ENCODE assay signal across 1 cellular context in the genomic region with DNA sequence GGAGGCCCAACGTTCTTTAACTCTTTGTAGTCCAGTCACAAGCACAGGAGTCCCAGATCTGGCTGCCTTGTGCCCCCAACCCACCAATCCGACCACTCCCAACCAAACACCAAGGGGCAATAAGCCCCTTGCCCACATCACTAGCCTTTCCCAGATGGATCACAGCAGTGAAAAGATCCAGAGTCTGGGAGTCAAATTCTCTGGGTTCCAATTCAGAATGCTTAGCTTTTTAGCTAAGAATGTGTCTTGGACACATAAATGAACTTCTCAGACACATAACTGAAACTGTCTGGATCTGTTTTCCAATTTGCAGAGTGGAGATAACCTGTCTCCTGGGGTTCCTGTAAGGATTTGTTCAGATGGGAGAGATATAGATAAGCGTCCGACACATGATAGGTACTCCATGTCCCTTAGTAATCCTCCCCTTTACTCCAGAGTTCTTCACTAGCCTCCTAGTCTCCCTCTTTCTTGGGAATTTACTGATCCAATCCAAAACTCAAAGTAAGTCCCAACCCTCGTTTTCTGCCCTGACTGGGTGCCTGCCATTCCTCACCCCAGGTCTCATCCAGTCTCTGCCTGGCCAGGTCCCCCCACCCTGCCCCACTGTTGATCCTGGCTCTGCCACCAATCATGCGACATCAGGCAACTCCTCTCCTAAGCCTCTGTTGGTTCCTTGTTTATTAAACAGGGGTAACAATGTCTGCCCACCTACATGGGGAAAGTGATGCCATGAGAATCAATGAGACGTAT.
TF ChIP-seq lines count a peak whose summit lies in the region.

No MANE protein-coding gene starts in this region.

TF ChIP-seq in K562, 482 proteins besides CTCF, POLR2A, EP300 and RAD21:
- TF ChIP-seq KDM1A (IDR thresholded peaks at IDR 0.05) (peak in 1 of 2 experiments; percentile 38; a peak in 2 of 4 replicates), SNIP1 (IDR thresholded peaks at IDR 0.05; ENCODE audit: low read depth) (no peak), NR3C1 (CRISPR knock-in tag; IDR thresholded peaks at IDR 0.05) (no peak), GATAD2B (IDR thresholded peaks at IDR 0.05; ENCODE audit: borderline replicate concordance) (0 out of 2 replicates have a peak, but pooled peaks have one; percentile 30), ZNF263 (CRISPR knock-in tag; IDR thresholded peaks at IDR 0.05; ENCODE audit: borderline replicate concordance) (peak; percentile 88), GATAD2A (IDR thresholded peaks at IDR 0.05) (peak; percentile 81; the same call in 1 of the 2 replicates), MLX (CRISPR knock-in tag; conservative IDR thresholded peaks at IDR 0.05) (no peak), ZNF592 (IDR thresholded peaks at IDR 0.05) (0 out of 2 replicates have a peak, but pooled peaks have one; percentile 56), MTF1 (CRISPR knock-in tag; IDR thresholded peaks at IDR 0.05; ENCODE audit: borderline replicate concordance) (no peak), NBN (IDR thresholded peaks at IDR 0.05; ENCODE audit: low read depth) (0 out of 2 replicates have a peak, but pooled peaks have one; percentile 45), FOXM1 (IDR thresholded peaks at IDR 0.05; ENCODE audit: low read depth) (0 out of 2 replicates have a peak, but pooled peaks have one; percentile 34), FOXM1 (CRISPR knock-in tag; IDR thresholded peaks at IDR 0.05; ENCODE audit: low read depth) (no peak), PBX2 (CRISPR knock-in tag; IDR thresholded peaks at IDR 0.05; ENCODE audit: low read depth) (no peak), PBX2 (tag; conservative IDR thresholded peaks at IDR 0.05; ENCODE audit: low read depth) (no peak), E2F3 (CRISPR knock-in tag; IDR thresholded peaks at IDR 0.05) (no peak), CXXC5 (CRISPR knock-in tag; IDR thresholded peaks at IDR 0.05) (peak; percentile 52), NFIC (IDR thresholded peaks at IDR 0.05) (0 out of 2 replicates have a peak, but pooled peaks have one; percentile 5), LEF1 (IDR thresholded peaks at IDR 0.05) (0 out of 2 replicates have a peak, but pooled peaks have one; percentile 26), RNF2 (IDR thresholded peaks at IDR 0.05) (0 out of 2 replicates have a peak, but pooled peaks have one; percentile 9), NCOR1 (IDR thresholded peaks at IDR 0.05) (peak; percentile 53; the same call in 1 of the 2 replicates), KHSRP (IDR thresholded peaks at IDR 0.05) (no peak), FOXP4 (CRISPR knock-in tag; IDR thresholded peaks at IDR 0.05; ENCODE audit: borderline replicate concordance) (no peak), ZNF282 (CRISPR knock-in tag; IDR thresholded peaks at IDR 0.05) (no peak), CEBPB (tag; IDR thresholded peaks at IDR 0.05) (peak; percentile 83), CCAR2 (IDR thresholded peaks at IDR 0.05; ENCODE audit: low read depth, low read length) (no peak), SMARCA4 (IDR thresholded peaks at IDR 0.05) (0 out of 2 replicates have a peak, but pooled peaks have one; percentile 48), NR2C2 (CRISPR knock-in tag; IDR thresholded peaks at IDR 0.05) (no peak), NR2C2 (tag; IDR thresholded peaks at IDR 0.05) (0 out of 2 replicates have a peak, but pooled peaks have one; percentile 35), SMARCE1 (IDR thresholded peaks at IDR 0.05) (0 out of 2 replicates have a peak, but pooled peaks have one; percentile 18), FOSL1 (tag; conservative IDR thresholded peaks at IDR 0.05) (0 out of 2 replicates have a peak, but pooled peaks have one; percentile 26), HDAC3 (IDR thresholded peaks at IDR 0.05; ENCODE audit: borderline replicate concordance, partially characterized antibody) (peak; percentile 21), ELF1 (tag; IDR thresholded peaks at IDR 0.05) (0 out of 2 replicates have a peak, but pooled peaks have one; percentile 11), BRD9 (IDR thresholded peaks at IDR 0.05; ENCODE audit: low read depth, partially characterized antibody) (no peak)
